Comparison of ENCODE assay signal across 7 cellular contexts in genomic region chr11:68312117-68312779, GRCh38. TPM values are rescaled to one million over a fixed set of nuclear protein-coding genes. Genes with fewer than 3 reads are reported as not detected.
DNase-seq lines count a peak whose midpoint lies in the region; ATAC-seq, FAIRE-seq and TF ChIP-seq lines count a peak whose summit lies in the region.

Gene LRP5 (plus strand): TSS chr11:68312591. CDS start chr11:68312715, 124 bp downstream.

- H3K27ac Mint-ChIP-seq in HFFc6 = no peak within 1 kb of the TSS; the same call in 1 of the 2 replicates
- H3K27ac Mint-ChIP-seq in activated T-cell treated with anti-CD3 and anti-CD28 coated beads, Interleukin-2, amount 50 U/mL, for 24 hours = peak within 1 kb of the TSS; percentile 63

- peak within 1 kb of the TSS; percentile 76 for H3K4me3 Mint-ChIP-seq in HFFc6
- peak within 1 kb of the TSS; percentile 85 for H3K4me3 Mint-ChIP-seq in activated T-cell treated with anti-CD3 and anti-CD28 coated beads, Interleukin-2, amount 50 U/mL, for 24 hours

- peak within 1 kb of the TSS; percentile 61 to 78 (median 68) for H3K27ac ChIP-seq in pancreas

- ATAC-seq in Right ventricle myocardium superior (ENCODE audit: poor library complexity) = peak; percentile 8
- ATAC-seq in pancreas = peak; percentile 36 to 56 (median 46)
- ATAC-seq in GM21447 (IDR thresholded peaks at IDR 0.05; ENCODE audit: unreplicated experiment) = no peak
- ATAC-seq in GM19463 (IDR thresholded peaks at IDR 0.05; ENCODE audit: unreplicated experiment) = no peak

- peak; percentile 50 for DNase-seq in EH (ENCODE audit: low read depth)
- no peak for DNase-seq in HFFc6
- DNase-seq in activated T-cell treated with anti-CD3 and anti-CD28 coated beads, Interleukin-2, amount 50 U/mL, for 24 hours = peak; percentile 51
- no peak for DNase-seq in Right ventricle myocardium superior
- peak in 5 of 6 donors; percentile 53 to 78 (median 64) for DNase-seq in pancreas

- no peaks in the 10 kb centered on the region; the same call in 1 of the 2 replicates for H3K4me1 Mint-ChIP-seq in HFFc6 (ENCODE audit: low read depth)
- peaks cover 20% of the 10 kb centered on the region for H3K4me1 Mint-ChIP-seq in activated T-cell treated with anti-CD3 and anti-CD28 coated beads, Interleukin-2, amount 50 U/mL, for 24 hours (ENCODE audit: low read depth)

- no peak for FAIRE-seq in pancreas (lab: Jason Lieb, UNC)

- no peaks in the 10 kb centered on the region for H3K36me3 ChIP-seq in pancreas

- no peaks in the 10 kb centered on the region for H3K27me3 ChIP-seq in pancreas

- peak within 1 kb of the TSS; percentile 53 to 67 (median 60) for H3K4me3 ChIP-seq in pancreas

- H3K27me3 Mint-ChIP-seq in HFFc6 (ENCODE audit: insufficient read depth) = peaks cover 18% of the 10 kb centered on the region
- H3K27me3 Mint-ChIP-seq in activated T-cell treated with anti-CD3 and anti-CD28 coated beads, Interleukin-2, amount 50 U/mL, for 24 hours = peaks cover 2% of the 10 kb centered on the region

- H3K36me3 Mint-ChIP-seq in HFFc6 (ENCODE audit: low read depth) = no peaks in the 10 kb centered on the region
- H3K36me3 Mint-ChIP-seq in activated T-cell treated with anti-CD3 and anti-CD28 coated beads, Interleukin-2, amount 50 U/mL, for 24 hours (ENCODE audit: low read depth) = peaks cover 2% of the 10 kb centered on the region

- H3K9me3 Mint-ChIP-seq in HFFc6 = no peaks in the 10 kb centered on the region
- H3K9me3 Mint-ChIP-seq in activated T-cell treated with anti-CD3 and anti-CD28 coated beads, Interleukin-2, amount 50 U/mL, for 24 hours = no peaks in the 10 kb centered on the region

- no peak for TF ChIP-seq CTCF in HFFc6 (IDR thresholded peaks at IDR 0.05)
- TF ChIP-seq CTCF in pancreas (IDR thresholded peaks at IDR 0.05) = no peak

- intact Hi-C loops in Right ventricle myocardium superior (cut with DNase I) (loop anchor here (2.0 kb wide), 1 partner anchor 63 kb away; no protein-coding TSS in a partner anchor), pancreas (cut with DNase I) (no loop called here)

- no peaks in the 10 kb centered on the region for H3K9me3 ChIP-seq in pancreas

- WGBS in pancreas, 2 donors = 2 to 12% methylated on average over 16 to 85 of the region's 85 CpGs

- peaks cover 0 to 27% (median 6%) of the 10 kb centered on the region in 3 donors for H3K4me1 ChIP-seq in pancreas

RNA-seq across cellular contexts. Expression of gene LRP5, which starts in this region (rescaled TPM):
- total RNA-seq in HFFc6 (2021; fragmentation: NEBNext Ultra II Directional; extraction: Animal tissue kit (Norgen Biotek cat#: 25700)) = 10 to 100 TPM in 2 of 6 experiments, 1 to 10 TPM in 4; 2.5 to 14.9 (median 3.8) TPM
- total RNA-seq in Right ventricle myocardium superior = 49.8 TPM
- total RNA-seq in pancreas = 10 to 100 TPM; 27.4 to 50.6 (median 31.3) TPM
- polyA plus RNA-seq in pancreas = 10 to 100 TPM; 43.7 to 62.8 TPM

Comparison
In these comparisons a context has a peak if more than half of its experiments do, and no peak if none do; other contexts are left out.
1. DNase-seq: peak in EH (single experiment), activated T-cell treated with anti-CD3 and anti-CD28 coated beads, Interleukin-2, amount 50 U/mL, for 24 hours (single experiment) and pancreas (5 of 6); none in HFFc6 (single experiment) and Right ventricle myocardium superior (single experiment).
2. ATAC-seq: peak in Right ventricle myocardium superior (single experiment) and pancreas (4 of 4); none in GM21447 (single experiment) and GM19463 (single experiment).